ENCODE assay signal across 11 cellular contexts in the genomic region with DNA sequence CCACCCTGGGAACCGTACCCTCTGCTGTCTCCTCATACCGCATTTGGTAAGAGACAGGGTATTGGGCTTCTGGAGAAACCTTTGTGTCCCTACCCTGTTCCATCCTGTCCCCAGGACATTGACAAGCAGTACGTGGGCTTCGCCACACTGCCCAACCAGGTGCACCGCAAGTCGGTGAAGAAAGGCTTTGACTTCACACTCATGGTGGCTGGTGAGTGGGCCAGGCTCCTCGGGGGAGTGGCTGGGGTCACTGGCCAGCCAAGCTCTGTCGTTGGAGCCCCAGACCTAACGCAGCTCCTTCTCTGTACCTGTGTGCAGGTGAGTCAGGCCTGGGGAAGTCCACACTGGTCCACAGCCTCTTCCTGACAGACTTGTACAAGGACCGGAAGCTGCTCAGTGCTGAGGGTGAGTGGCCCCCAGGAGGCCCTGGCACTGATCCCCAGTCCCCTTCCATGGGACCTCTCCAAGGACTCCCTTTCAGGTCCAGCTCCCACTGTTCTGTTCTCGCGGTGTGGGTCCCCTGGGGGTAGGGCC. TPM values are rescaled to one million over a fixed set of nuclear protein-coding genes. Genes with fewer than 3 reads are reported as not detected.
A peak's percentile ranks its signal among the peaks of the same experiment; 100 is the strongest.
DNase-seq lines count a peak whose midpoint lies in the region; ATAC-seq and TF ChIP-seq lines count a peak whose summit lies in the region.
"Had no signal": no experiment of that assay in that cellular context is flagged by ENCODE, and none has a peak within 500 bp of the region (broad histone marks: within the 10 kb centered on the region; RNA-seq: fewer than 3 reads in every experiment).

No MANE protein-coding gene starts in this region.

- H3K9me3 ChIP-seq in WERI-Rb-1 (ENCODE audit: severe bottlenecking) = no peaks in the 10 kb centered on the region

- no peak for ATAC-seq in stimulated activated naive CD8-positive, alpha-beta T cell treated with anti-CD3 and anti-CD28 coated beads, Interleukin-15, Interleukin-2, amounts not matched to agents 100 U/mL and 50 U/mL, for 24 hours
- no peak for ATAC-seq in activated naive CD8-positive, alpha-beta T cell treated with anti-CD3 and anti-CD28 coated beads, Interleukin-2, amount 50 U/mL, for 24 hours
- ATAC-seq in naive B cell (ENCODE audit: low read depth in 2 of 2) (no peak), HG02588 (IDR thresholded peaks at IDR 0.05; ENCODE audit: unreplicated experiment) (no peak)

- H3K4me3 Mint-ChIP-seq in stimulated activated naive CD8-positive, alpha-beta T cell treated with anti-CD3 and anti-CD28 coated beads, Interleukin-15, Interleukin-2, amounts not matched to agents 100 ng/mL and 50 ng/mL, for 24 hours = peak overlapping the region; percentile 54
- H3K4me3 Mint-ChIP-seq in activated naive CD8-positive, alpha-beta T cell treated with anti-CD3 and anti-CD28 coated beads, Interleukin-2, amount 50 U/mL, for 24 hours = peak overlapping the region; percentile 57
- H3K4me3 Mint-ChIP-seq in naive B cell = peak overlapping the region; percentile 72 to 81 (median 76)

- no peak for TF ChIP-seq CTCF in WERI-Rb-1 (IDR thresholded peaks at IDR 0.05; ENCODE audit: low read depth, low read length)

- no peaks in the 10 kb centered on the region for H3K36me3 Mint-ChIP-seq in stimulated activated naive CD8-positive, alpha-beta T cell treated with anti-CD3 and anti-CD28 coated beads, Interleukin-15, Interleukin-2, amounts not matched to agents 100 ng/mL and 50 ng/mL, for 24 hours (ENCODE audit: low read depth)
- no peaks in the 10 kb centered on the region for H3K36me3 Mint-ChIP-seq in activated naive CD8-positive, alpha-beta T cell treated with anti-CD3 and anti-CD28 coated beads, Interleukin-2, amount 50 U/mL, for 24 hours (ENCODE audit: low read depth)
- H3K36me3 Mint-ChIP-seq in naive B cell = no peaks in the 10 kb centered on the region

- no peak overlapping the region for H3K4me3 ChIP-seq in WERI-Rb-1 (ENCODE audit: low read depth, low read length)

- H3K27ac ChIP-seq in WERI-Rb-1 = no peak overlapping the region
- H3K27ac ChIP-seq: SJSA1 had no signal

- H3K4me1 Mint-ChIP-seq in stimulated activated naive CD8-positive, alpha-beta T cell treated with anti-CD3 and anti-CD28 coated beads, Interleukin-15, Interleukin-2, amounts not matched to agents 100 ng/mL and 50 ng/mL, for 24 hours (ENCODE audit: low read depth) = peaks cover 15% of the 10 kb centered on the region
- H3K4me1 Mint-ChIP-seq in activated naive CD8-positive, alpha-beta T cell treated with anti-CD3 and anti-CD28 coated beads, Interleukin-2, amount 50 U/mL, for 24 hours = peaks cover 11% of the 10 kb centered on the region
- peaks cover 13 to 21% (median 16%) of the 10 kb centered on the region in 3 donors for H3K4me1 Mint-ChIP-seq in naive B cell

- H3K27me3 ChIP-seq in WERI-Rb-1 (ENCODE audit: insufficient read depth, low read depth, severe bottlenecking) = no peaks in the 10 kb centered on the region
- H3K27me3 ChIP-seq: SJSA1 had no signal

- H3K27ac Mint-ChIP-seq in stimulated activated naive CD8-positive, alpha-beta T cell treated with anti-CD3 and anti-CD28 coated beads, Interleukin-15, Interleukin-2, amounts not matched to agents 100 ng/mL and 50 ng/mL, for 24 hours = no peak overlapping the region
- H3K27ac Mint-ChIP-seq in activated naive CD8-positive, alpha-beta T cell treated with anti-CD3 and anti-CD28 coated beads, Interleukin-2, amount 50 U/mL, for 24 hours = no peak overlapping the region
- peak overlapping the region in 1 of 6 donors; percentile 16 for H3K27ac Mint-ChIP-seq in naive B cell

- H3K9me3 Mint-ChIP-seq in stimulated activated naive CD8-positive, alpha-beta T cell treated with anti-CD3 and anti-CD28 coated beads, Interleukin-15, Interleukin-2, amounts not matched to agents 100 ng/mL and 50 ng/mL, for 24 hours = no peaks in the 10 kb centered on the region
- no peaks in the 10 kb centered on the region for H3K9me3 Mint-ChIP-seq in activated naive CD8-positive, alpha-beta T cell treated with anti-CD3 and anti-CD28 coated beads, Interleukin-2, amount 50 U/mL, for 24 hours
- peaks cover 0 to 3% (median 0%) of the 10 kb centered on the region in 7 donors for H3K9me3 Mint-ChIP-seq in naive B cell

- peaks cover 46% of the 10 kb centered on the region for H3K36me3 ChIP-seq in WERI-Rb-1

- no peak for DNase-seq in stimulated activated naive CD8-positive, alpha-beta T cell treated with anti-CD3 and anti-CD28 coated beads, Interleukin-15, Interleukin-2, amounts not matched to agents 100 U/mL and 50 U/mL, for 24 hours
- no peak for DNase-seq in activated naive CD8-positive, alpha-beta T cell treated with anti-CD3 and anti-CD28 coated beads, Interleukin-2, amount 50 U/mL, for 24 hours
- DNase-seq in naive B cell (no peak), WERI-Rb-1 (no peak), NCI-H1694 (lab: John Stamatoyannopoulos, UW) (no peak)
- DNase-seq in stimulated activated CD4-positive, alpha-beta T cell treated with anti-CD3 and anti-CD28 coated beads, Interleukin-2, amount 100 ng/mL, for 48 hours = no peak
- DNase-seq: effector CD4-positive, alpha-beta T cell; NCI-H510A had no signal

- H3K27me3 Mint-ChIP-seq in stimulated activated naive CD8-positive, alpha-beta T cell treated with anti-CD3 and anti-CD28 coated beads, Interleukin-15, Interleukin-2, amounts not matched to agents 100 ng/mL and 50 ng/mL, for 24 hours = peaks cover 31% of the 10 kb centered on the region
- H3K27me3 Mint-ChIP-seq in activated naive CD8-positive, alpha-beta T cell treated with anti-CD3 and anti-CD28 coated beads, Interleukin-2, amount 50 U/mL, for 24 hours = peaks cover 44% of the 10 kb centered on the region
- H3K27me3 Mint-ChIP-seq in naive B cell = peaks cover 5 to 72% (median 38%) of the 10 kb centered on the region in 3 donors

RNA-seq across cellular contexts. Expression of gene GP1BB, which starts 3.8 kb away (rescaled TPM):
- polyA plus RNA-seq in naive B cell (ENCODE audit: low read depth in 6 of 6) = 1 to 10 TPM in 5 of 6 donors, under 1 TPM in 1; 0.38 to 6.2 (median 4.0) TPM

RNA-seq across cellular contexts. Expression of gene SEPTIN5, which starts 5.3 kb away (rescaled TPM):
- 1 to 10 TPM in 3 of 6 donors, under 1 TPM in 2, not detected in 1; 0.38 to 1.6 (median 1.0) TPM for polyA plus RNA-seq in naive B cell (ENCODE audit: low read depth in 6 of 6)

RNA-seq across cellular contexts. Expression of gene TBX1, which starts 41.0 kb away (rescaled TPM):
- not detected for polyA plus RNA-seq in naive B cell (ENCODE audit: low read depth in 6 of 6)
